In the genomic region with DNA sequence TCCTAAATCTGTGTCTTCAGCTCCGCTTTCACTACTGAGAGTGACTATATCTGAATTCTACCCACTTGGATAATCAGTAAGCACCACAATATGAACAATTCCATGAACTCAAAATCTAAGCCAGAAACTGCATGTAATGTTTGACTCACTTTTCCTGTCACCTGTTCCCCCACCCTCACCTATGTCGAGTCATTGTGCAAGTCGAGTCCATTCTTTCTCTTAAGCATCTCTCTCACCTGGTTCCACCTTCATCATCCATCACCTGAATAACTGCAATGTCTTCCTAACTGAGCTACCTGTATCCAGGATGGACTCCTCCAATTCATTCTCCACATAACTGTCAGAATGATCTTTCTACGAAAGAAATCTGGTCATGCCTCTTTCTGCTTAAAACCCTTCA, we compare ENCODE assay signal across 22 cellular contexts. TPM values are rescaled to one million over a fixed set of nuclear protein-coding genes. Genes with fewer than 3 reads are reported as not detected.
"Had no signal": no experiment of that assay in that cellular context is flagged by ENCODE, and none has a peak within 500 bp of the region (broad histone marks: within the 10 kb centered on the region; RNA-seq: fewer than 3 reads in every experiment).

No MANE protein-coding gene starts in this region.

- ATAC-seq: left lobe of liver; mucosa of descending colon; natural killer cell treated with Interleukin-12 subunit alpha and Interleukin-12 subunit beta and Interleukin-15 and Interleukin-18, amount 100 ng/mL, for 72 hours; pancreas; right lobe of liver; stimulated activated naive B cell treated with anti-CD40 and anti-IgM and Interleukin-4, amounts not matched to agents 10 μg/mL and 1 μg/mL and 100 μg/mL, for 72 hours; upper lobe of right lung had no signal

- H3K4me1 ChIP-seq: pancreas had no signal

- H3K4me3 ChIP-seq: dorsolateral prefrontal cortex, esophagus squamous epithelium, lung, mucosa of descending colon, pancreas, right lobe of liver, thoracic aorta, tibial nerve, upper lobe of right lung, uterus had no signal

- H3K36me3 ChIP-seq: esophagus squamous epithelium, neutrophil, pancreas, right lobe of liver, thoracic aorta, tibial nerve, upper lobe of right lung, uterus had no signal

- H3K9me3 ChIP-seq: esophagus squamous epithelium, mucosa of descending colon, neutrophil, pancreas, right lobe of liver, thoracic aorta, tibial nerve, upper lobe of right lung, uterus had no signal

- DNase-seq: dorsolateral prefrontal cortex; effector CD4-positive, alpha-beta T cell; erythroblast; esophagus squamous epithelium; head of caudate nucleus; mesenchymal stem cell; mucosa of descending colon; naive B cell; pancreas; right lobe of liver; small intestine; stimulated activated CD4-positive, alpha-beta T cell treated with anti-CD3 and anti-CD28 coated beads, Interleukin-15, amount 100 ng/mL, for 24 hours; stimulated activated CD4-positive, alpha-beta T cell treated with anti-CD3 and anti-CD28 coated beads, Interleukin-2, amount 100 ng/mL, for 48 hours; stimulated activated naive B cell treated with anti-CD40 and anti-IgM and Interleukin-4, amounts not matched to agents 10 μg/mL and 1 μg/mL and 100 μg/mL, for 72 hours; upper lobe of right lung; uterus had no signal

- H3K27me3 ChIP-seq: esophagus squamous epithelium, neutrophil, pancreas, right lobe of liver, tibial nerve, upper lobe of right lung, uterus had no signal

- H3K27ac ChIP-seq: dorsolateral prefrontal cortex, esophagus squamous epithelium, neutrophil, pancreas, right lobe of liver, thoracic aorta, tibial nerve, upper lobe of right lung, uterus had no signal

RNA-seq across cellular contexts. Expression of a gene that starts 58.2 kb away (rescaled TPM):
- total RNA-seq: natural killer cell treated with Interleukin-12 subunit alpha and Interleukin-12 subunit beta and Interleukin-15 and Interleukin-18, amount 100 ng/mL, for 72 hours; thoracic aorta had no signal
